In the genomic region with DNA sequence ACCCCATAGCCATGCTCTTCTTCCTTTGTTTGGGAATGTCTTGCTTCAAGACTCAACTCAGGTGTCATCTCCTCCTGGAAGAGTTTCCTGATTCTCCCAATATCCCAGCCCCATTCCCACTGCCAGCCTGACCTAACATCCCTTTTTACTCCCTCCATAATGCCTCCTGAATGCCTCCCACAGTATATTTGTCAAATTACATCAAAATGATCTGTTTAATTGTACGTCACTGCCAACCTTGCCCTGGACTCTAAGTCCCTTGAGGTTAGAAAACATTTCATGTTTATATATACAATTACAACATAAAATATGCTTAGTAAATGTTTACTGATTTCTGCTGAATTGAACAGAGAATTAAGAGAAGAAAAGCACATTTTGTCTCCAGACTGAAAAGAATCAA, we compare ENCODE assay signal across 15 cellular contexts.
DNase-seq lines count a peak whose midpoint lies in the region; ATAC-seq and TF ChIP-seq lines count a peak whose summit lies in the region.
"Had no signal": no experiment of that assay in that cellular context is flagged by ENCODE, and none has a peak within 500 bp of the region (broad histone marks: within the 10 kb centered on the region; RNA-seq: fewer than 3 reads in every experiment).

No MANE protein-coding gene starts in this region.

- intact Hi-C loops in dendritic cell treated with granulocyte-macrophage colony-stimulating factor and Interleukin-4, amounts not matched to agents 40 ng/mL and 50 ng/mL, for 4 days (cut with micrococcal nuclease): no loop called here
- intact Hi-C loops in natural killer cell (cut with micrococcal nuclease): no loop called here

- H3K36me3 Mint-ChIP-seq in dendritic cell treated with granulocyte-macrophage colony-stimulating factor and Interleukin-4, amounts not matched to agents 40 ng/mL and 50 ng/mL, for 4 days (ENCODE audit: low read depth): no peaks in the 10 kb centered on the region
- H3K36me3 Mint-ChIP-seq in nephron progenitor cell (ENCODE audit: low read depth): no peaks in the 10 kb centered on the region
- H3K36me3 Mint-ChIP-seq in osteocyte (ENCODE audit: unreplicated experiment): peaks cover 1% of the 10 kb centered on the region
- H3K36me3 Mint-ChIP-seq in natural killer cell: no peaks in the 10 kb centered on the region
- H3K36me3 Mint-ChIP-seq: CD4-positive, alpha-beta memory T cell had no signal

- TF ChIP-seq CTCF in nephron progenitor cell (IDR thresholded peaks at IDR 0.05) (no peak), osteocyte (IDR thresholded peaks at IDR 0.05) (no peak), natural killer cell (IDR thresholded peaks at IDR 0.05) (no peak)

- H3K4me3 Mint-ChIP-seq in dendritic cell treated with granulocyte-macrophage colony-stimulating factor and Interleukin-4, amounts not matched to agents 40 ng/mL and 50 ng/mL, for 4 days: no peak overlapping the region
- H3K4me3 Mint-ChIP-seq in nephron progenitor cell (no peak overlapping the region), osteocyte (ENCODE audit: unreplicated experiment) (no peak overlapping the region), natural killer cell (no peak overlapping the region)
- H3K4me3 Mint-ChIP-seq: CD4-positive, alpha-beta memory T cell; GM23338; HFFc6 had no signal

- H3K4me1 Mint-ChIP-seq in dendritic cell treated with granulocyte-macrophage colony-stimulating factor and Interleukin-4, amounts not matched to agents 40 ng/mL and 50 ng/mL, for 4 days (ENCODE audit: low read depth): peaks cover 5% of the 10 kb centered on the region
- H3K4me1 Mint-ChIP-seq in nephron progenitor cell: no peaks in the 10 kb centered on the region
- peaks cover 34% of the 10 kb centered on the region for H3K4me1 Mint-ChIP-seq in osteocyte (ENCODE audit: unreplicated experiment)
- H3K4me1 Mint-ChIP-seq in natural killer cell: no peaks in the 10 kb centered on the region
- H3K4me1 Mint-ChIP-seq: CD4-positive, alpha-beta memory T cell had no signal

- no peak for ATAC-seq in natural killer cell
- ATAC-seq: GM23338 had no signal

- H3K27me3 Mint-ChIP-seq in dendritic cell treated with granulocyte-macrophage colony-stimulating factor and Interleukin-4, amounts not matched to agents 40 ng/mL and 50 ng/mL, for 4 days: no peaks in the 10 kb centered on the region
- H3K27me3 Mint-ChIP-seq in nephron progenitor cell (ENCODE audit: low read depth, poor library complexity) (no peaks in the 10 kb centered on the region), osteocyte (ENCODE audit: unreplicated experiment) (no peaks in the 10 kb centered on the region), natural killer cell (ENCODE audit: low read depth in 2 of 2) (no peaks in the 10 kb centered on the region)
- H3K27me3 Mint-ChIP-seq: CD4-positive, alpha-beta memory T cell had no signal

- peaks cover 21% of the 10 kb centered on the region for H3K9me3 Mint-ChIP-seq in dendritic cell treated with granulocyte-macrophage colony-stimulating factor and Interleukin-4, amounts not matched to agents 40 ng/mL and 50 ng/mL, for 4 days
- no peaks in the 10 kb centered on the region for H3K9me3 Mint-ChIP-seq in nephron progenitor cell
- H3K9me3 Mint-ChIP-seq in osteocyte (ENCODE audit: unreplicated experiment): peaks cover 10% of the 10 kb centered on the region
- peaks cover 15% of the 10 kb centered on the region in 2 donors for H3K9me3 Mint-ChIP-seq in natural killer cell
- H3K9me3 Mint-ChIP-seq: GM23338 had no signal

- DNase-seq in nephron progenitor cell (no peak), osteocyte (ENCODE audit: extremely low spot score, unreplicated experiment) (no peak), natural killer cell (no peak), NCI-H1436 (lab: John Stamatoyannopoulos, UW) (no peak), NCI-H2081 (lab: John Stamatoyannopoulos, UW) (no peak)
- DNase-seq: C1 segment of cervical spinal cord; Calu3; CD4-positive, alpha-beta memory T cell; COR-L47; DMS53; DMS79 treated with DMSO at 0.1 percent for 48 hours; GF-D8; HFFc6 had no signal

- peak overlapping the region; percentile 41 for H3K27ac Mint-ChIP-seq in dendritic cell treated with granulocyte-macrophage colony-stimulating factor and Interleukin-4, amounts not matched to agents 40 ng/mL and 50 ng/mL, for 4 days
- peak overlapping the region; percentile 21 for H3K27ac Mint-ChIP-seq in nephron progenitor cell
- H3K27ac Mint-ChIP-seq in osteocyte (ENCODE audit: unreplicated experiment): peak overlapping the region; percentile 2
- no peak overlapping the region for H3K27ac Mint-ChIP-seq in natural killer cell
- H3K27ac Mint-ChIP-seq: CD4-positive, alpha-beta memory T cell; GM23338; HFFc6 had no signal

Comparison
In these comparisons a context has a peak if more than half of its experiments do, and no peak if none do; other contexts are left out.
1. H3K27ac Mint-ChIP-seq: peak in dendritic cell treated with granulocyte-macrophage colony-stimulating factor and Interleukin-4, amounts not matched to agents 40 ng/mL and 50 ng/mL, for 4 days (single experiment), nephron progenitor cell (single experiment) and osteocyte (single experiment); none in natural killer cell (0 of 2).